In the genomic region with DNA sequence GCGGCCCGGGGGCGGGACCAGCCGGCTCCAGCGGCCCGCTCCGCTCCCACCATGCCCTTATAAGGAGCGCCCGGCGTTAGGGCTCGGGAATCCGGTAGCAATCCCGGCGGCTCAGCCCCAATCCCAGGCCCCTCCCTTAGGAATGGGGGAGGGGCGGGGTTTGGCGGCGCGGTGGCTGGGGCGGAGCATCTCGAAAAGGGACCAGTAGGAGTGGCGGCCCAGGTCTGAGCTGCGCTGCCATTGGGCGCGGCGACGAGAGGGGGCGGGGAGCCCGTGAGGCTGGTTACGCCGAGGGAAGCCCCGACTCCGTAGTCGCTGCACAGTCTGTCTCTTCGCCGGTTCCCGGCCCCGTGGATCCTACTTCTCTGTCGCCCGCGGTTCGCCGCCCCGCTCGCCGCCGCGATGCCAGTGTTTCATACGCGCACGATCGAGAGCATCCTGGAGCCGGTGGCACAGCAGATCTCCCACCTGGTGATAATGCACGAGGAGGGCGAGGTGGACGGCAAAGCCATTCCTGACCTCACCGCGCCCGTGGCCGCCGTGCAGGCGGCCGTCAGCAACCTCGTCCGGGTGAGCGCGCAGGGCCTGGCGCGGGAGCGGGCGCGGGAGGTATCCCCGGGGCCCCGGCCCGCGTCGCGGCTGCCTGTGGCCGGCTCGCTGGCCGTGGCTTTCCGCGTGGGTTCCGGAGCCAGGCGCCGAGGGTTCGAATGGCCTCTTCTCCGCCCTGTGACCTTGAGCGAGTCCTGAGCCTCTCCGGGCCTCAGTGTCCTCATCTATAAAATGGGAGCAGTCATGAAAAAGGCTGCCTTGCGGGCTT, we compare ENCODE assay signal across 1 cellular context.
TF ChIP-seq lines count a peak whose summit lies in the region.

Gene VCL, plus strand, starts transcription at position 311 of the 817 bp plus-strand sequence. Its CDS starts 92 bp downstream, at position 403.

TF ChIP-seq in HEK293, 187 proteins besides CTCF, POLR2A, EP300 and RAD21 (continued from another document and continues in another):
- TF ChIP-seq ZNF518A (tag by site-specific recombination; conservative IDR thresholded peaks at IDR 0.05; ENCODE audit: low read depth): no peak
- no peak for TF ChIP-seq ZNF510 (tag by site-specific recombination; IDR thresholded peaks at IDR 0.05; ENCODE audit: insufficient replicate concordance)
- TF ChIP-seq ZBTB7A (tag by site-specific recombination; IDR thresholded peaks at IDR 0.05; ENCODE audit: low read depth): 0 out of 2 replicates have a peak, but pooled peaks have one; percentile 6
- TF ChIP-seq KLF1 (tag by site-specific recombination; IDR thresholded peaks at IDR 0.05): no peak
- TF ChIP-seq PRDM10 (tag by site-specific recombination; IDR thresholded peaks at IDR 0.05): peak; percentile 46; the same call in 1 of the 2 replicates
- peak; percentile 89 for TF ChIP-seq ZBTB48 (tag by site-specific recombination; IDR thresholded peaks at IDR 0.05)
- TF ChIP-seq ZNF23 (tag by site-specific recombination; IDR thresholded peaks at IDR 0.05; ENCODE audit: borderline replicate concordance): no peak
- TF ChIP-seq ZNF596 (tag by site-specific recombination; IDR thresholded peaks at IDR 0.05): peak; percentile 52; the same call in 1 of the 2 replicates
- no peak for TF ChIP-seq ZNF610 (tag by site-specific recombination; IDR thresholded peaks at IDR 0.05; ENCODE audit: borderline replicate concordance)
- peak; percentile 81 for TF ChIP-seq ZBTB11 (tag by site-specific recombination; conservative IDR thresholded peaks at IDR 0.05; ENCODE audit: low read depth)
- no peak for TF ChIP-seq ZSCAN18 (tag by site-specific recombination; IDR thresholded peaks at IDR 0.05)
- no peak for TF ChIP-seq ZNF585B (tag by site-specific recombination; IDR thresholded peaks at IDR 0.05)
- no peak for TF ChIP-seq ZNF777 (tag by site-specific recombination; IDR thresholded peaks at IDR 0.05; ENCODE audit: borderline replicate concordance)
- TF ChIP-seq, protein P1, sequence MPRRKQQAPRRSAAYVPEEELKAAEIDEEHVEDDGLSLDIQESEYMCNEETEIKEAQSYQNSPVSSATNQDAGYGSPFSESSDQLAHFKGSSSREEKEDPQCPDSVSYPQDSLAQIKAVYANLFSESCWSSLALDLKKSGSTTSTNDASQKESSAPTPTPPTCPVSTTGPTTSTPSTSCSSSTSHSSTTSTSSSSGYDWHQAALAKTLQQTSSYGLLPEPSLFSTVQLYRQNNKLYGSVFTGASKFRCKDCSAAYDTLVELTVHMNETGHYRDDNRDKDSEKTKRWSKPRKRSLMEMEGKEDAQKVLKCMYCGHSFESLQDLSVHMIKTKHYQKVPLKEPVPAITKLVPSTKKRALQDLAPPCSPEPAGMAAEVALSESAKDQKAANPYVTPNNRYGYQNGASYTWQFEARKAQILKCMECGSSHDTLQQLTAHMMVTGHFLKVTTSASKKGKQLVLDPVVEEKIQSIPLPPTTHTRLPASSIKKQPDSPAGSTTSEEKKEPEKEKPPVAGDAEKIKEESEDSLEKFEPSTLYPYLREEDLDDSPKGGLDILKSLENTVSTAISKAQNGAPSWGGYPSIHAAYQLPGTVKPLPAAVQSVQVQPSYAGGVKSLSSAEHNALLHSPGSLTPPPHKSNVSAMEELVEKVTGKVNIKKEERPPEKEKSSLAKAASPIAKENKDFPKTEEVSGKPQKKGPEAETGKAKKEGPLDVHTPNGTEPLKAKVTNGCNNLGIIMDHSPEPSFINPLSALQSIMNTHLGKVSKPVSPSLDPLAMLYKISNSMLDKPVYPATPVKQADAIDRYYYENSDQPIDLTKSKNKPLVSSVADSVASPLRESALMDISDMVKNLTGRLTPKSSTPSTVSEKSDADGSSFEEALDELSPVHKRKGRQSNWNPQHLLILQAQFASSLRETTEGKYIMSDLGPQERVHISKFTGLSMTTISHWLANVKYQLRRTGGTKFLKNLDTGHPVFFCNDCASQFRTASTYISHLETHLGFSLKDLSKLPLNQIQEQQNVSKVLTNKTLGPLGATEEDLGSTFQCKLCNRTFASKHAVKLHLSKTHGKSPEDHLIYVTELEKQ (tag by site-specific recombination; IDR thresholded peaks at IDR 0.05; ENCODE audit: borderline replicate concordance): no peak
- no peak for TF ChIP-seq ZNF654 (tag by site-specific recombination; IDR thresholded peaks at IDR 0.05; ENCODE audit: low read depth)
- peak; percentile 19; the same call in 1 of the 2 replicates for TF ChIP-seq ZSCAN23 (tag by site-specific recombination; IDR thresholded peaks at IDR 0.05)
- TF ChIP-seq PATZ1 (tag by site-specific recombination; IDR thresholded peaks at IDR 0.05): peak; percentile 93
- TF ChIP-seq ZNF548 (tag by site-specific recombination; IDR thresholded peaks at IDR 0.05): no peak
- no peak for TF ChIP-seq GFI1B (tag by site-specific recombination; IDR thresholded peaks at IDR 0.05)
- peak; percentile 100 for TF ChIP-seq IKZF3 (tag by site-specific recombination; IDR thresholded peaks at IDR 0.05)
- TF ChIP-seq OSR2 (tag by site-specific recombination; IDR thresholded peaks at IDR 0.05): peak; percentile 75
- no peak for TF ChIP-seq ZNF157 (tag by site-specific recombination; IDR thresholded peaks at IDR 0.05)
- TF ChIP-seq, protein P2, sequence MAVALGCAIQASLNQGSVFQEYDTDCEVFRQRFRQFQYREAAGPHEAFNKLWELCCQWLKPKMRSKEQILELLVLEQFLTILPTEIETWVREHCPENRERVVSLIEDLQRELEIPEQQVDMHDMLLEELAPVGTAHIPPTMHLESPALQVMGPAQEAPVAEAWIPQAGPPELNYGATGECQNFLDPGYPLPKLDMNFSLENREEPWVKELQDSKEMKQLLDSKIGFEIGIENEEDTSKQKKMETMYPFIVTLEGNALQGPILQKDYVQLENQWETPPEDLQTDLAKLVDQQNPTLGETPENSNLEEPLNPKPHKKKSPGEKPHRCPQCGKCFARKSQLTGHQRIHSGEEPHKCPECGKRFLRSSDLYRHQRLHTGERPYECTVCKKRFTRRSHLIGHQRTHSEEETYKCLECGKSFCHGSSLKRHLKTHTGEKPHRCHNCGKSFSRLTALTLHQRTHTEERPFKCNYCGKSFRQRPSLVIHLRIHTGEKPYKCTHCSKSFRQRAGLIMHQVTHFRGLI (tag by site-specific recombination; IDR thresholded peaks at IDR 0.05): 0 out of 2 replicates have a peak, but pooled peaks have one; percentile 6
- TF ChIP-seq MYNN (tag by site-specific recombination; IDR thresholded peaks at IDR 0.05; ENCODE audit: borderline replicate concordance): no peak
- TF ChIP-seq ZNF24 (tag by site-specific recombination; IDR thresholded peaks at IDR 0.05): peak; percentile 73; the same call in 1 of the 2 replicates
- TF ChIP-seq TRIM28 (IDR thresholded peaks at IDR 0.05; ENCODE audit: borderline replicate concordance, low read length): no peak
- TF ChIP-seq, protein P3, sequence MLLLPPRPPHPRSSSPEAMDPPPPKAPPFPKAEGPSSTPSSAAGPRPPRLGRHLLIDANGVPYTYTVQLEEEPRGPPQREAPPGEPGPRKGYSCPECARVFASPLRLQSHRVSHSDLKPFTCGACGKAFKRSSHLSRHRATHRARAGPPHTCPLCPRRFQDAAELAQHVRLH (tag by site-specific recombination; IDR thresholded peaks at IDR 0.05): no peak
- TF ChIP-seq ZNF621 (tag by site-specific recombination; IDR thresholded peaks at IDR 0.05): no peak
